In genomic region chrX:136708348-136708747, GRCh38 we compare ENCODE assay signal across 8 cellular contexts.
DNase-seq lines count a peak whose midpoint lies in the region; ATAC-seq and TF ChIP-seq lines count a peak whose summit lies in the region.

No MANE protein-coding gene starts in this region.

- H3F3A ChIP-seq in PC-9 (ENCODE audit: insufficient read depth, low read depth), result no peaks in the 10 kb centered on the region

- DNase-seq in CD4-positive, alpha-beta T cell, result no peak
- DNase-seq in PC-9 (peak in 1 of 2 experiments; percentile 38), kidney epithelial cell (ENCODE audit: low read depth) (no peak), NCI-H524 treated with DMSO at 0.1 percent for 48 hours (lab: John Stamatoyannopoulos, UW) (no peak), caudate nucleus (lab: John Stamatoyannopoulos, UW) (no peak)
- no peak for DNase-seq in activated CD4-positive, CD25-positive, alpha-beta regulatory T cell treated with anti-CD3 and anti-CD28 coated beads, Interleukin-2, amount 50 U/mL, for 72 hours
- no peak for DNase-seq in T-helper 2 cell treated with Interferon-gamma antibody and Interleukin-4, amounts not matched to agents 5 μg/mL and 100 μg/mL, for 36 hours (ENCODE audit: low spot score)

- POLR2A ChIA-PET in CD4-positive, alpha-beta T cell (lab: Charles Lee), result interaction anchor here (1.0 to 1.8 kb wide), 2 partner anchors 14 to 172 kb away, joined by 3 to 4 read pairs; partner anchors contain the start of gene RBMX
- POLR2A ChIA-PET in PC-9 (lab: Charles Lee; ENCODE audit: unreplicated experiment), result no interaction called here

- CTCF ChIA-PET in CD4-positive, alpha-beta T cell (lab: Charles Lee), result interaction anchor here (0.6 to 1.6 kb wide), 12 partner anchors 12 to 217 kb away, joined by 3 to 7 read pairs (median 4); partner anchors contain the start of gene RBMX
- CTCF ChIA-PET in PC-9 (lab: Charles Lee), result interaction anchor here (0.7 kb wide), 1 partner anchor 162 kb away, joined by 6 read pairs; no protein-coding TSS in a partner anchor

- TF ChIP-seq CTCF in CD4-positive, alpha-beta T cell (IDR thresholded peaks at IDR 0.05), result peak; percentile 41
- TF ChIP-seq CTCF in PC-9 (conservative IDR thresholded peaks at IDR 0.05) (peak; percentile 76), kidney epithelial cell (IDR thresholded peaks at IDR 0.05; ENCODE audit: insufficient read depth, low read length, poor library complexity, severe bottlenecking) (peak; percentile 44)

- no peaks in the 10 kb centered on the region for H3K36me3 ChIP-seq in PC-9 (ENCODE audit: low read depth)
- H3K36me3 ChIP-seq in kidney epithelial cell (ENCODE audit: control insufficient read depth, insufficient read depth, low read length), result no peaks in the 10 kb centered on the region

- BruUV-seq in PC-9 (replicated peaks; lab: Mats Ljungman, UMichigan), result no TSS peak

- H2AFZ ChIP-seq in PC-9, result no peak overlapping the region

- H3K9me3 Mint-ChIP-seq in CD4-positive, alpha-beta T cell, result no peaks in the 10 kb centered on the region
- no peaks in the 10 kb centered on the region for H3K9me3 Mint-ChIP-seq in T-helper 2 cell treated with Interferon-gamma antibody and Interleukin-4, amounts not matched to agents 5 μg/mL and 100 μg/mL, for 36 hours

- H3K27me3 ChIP-seq in CD4-positive, alpha-beta T cell (ENCODE audit: control insufficient read depth, insufficient read depth, low read length), result no peaks in the 10 kb centered on the region
- no peaks in the 10 kb centered on the region for H3K27me3 ChIP-seq in PC-9 (ENCODE audit: insufficient read depth, low read depth)
- H3K27me3 ChIP-seq in kidney epithelial cell (ENCODE audit: control insufficient read depth, insufficient read depth, low read length), result no peaks in the 10 kb centered on the region

- no peaks in the 10 kb centered on the region for H3K27me3 Mint-ChIP-seq in CD4-positive, alpha-beta T cell
- no peaks in the 10 kb centered on the region for H3K27me3 Mint-ChIP-seq in T-helper 2 cell treated with Interferon-gamma antibody and Interleukin-4, amounts not matched to agents 5 μg/mL and 100 μg/mL, for 36 hours (ENCODE audit: low read depth)

- H3K36me3 Mint-ChIP-seq in CD4-positive, alpha-beta T cell (ENCODE audit: low read depth), result peaks cover 68% of the 10 kb centered on the region
- H3K36me3 Mint-ChIP-seq in T-helper 2 cell treated with Interferon-gamma antibody and Interleukin-4, amounts not matched to agents 5 μg/mL and 100 μg/mL, for 36 hours (ENCODE audit: low read depth), result peaks cover 50% of the 10 kb centered on the region

- H3K4me3 ChIP-seq in PC-9 (no peak overlapping the region), kidney epithelial cell (ENCODE audit: low read depth, low read length) (no peak overlapping the region)

- peaks cover 25% of the 10 kb centered on the region for H3K4me1 Mint-ChIP-seq in CD4-positive, alpha-beta T cell (ENCODE audit: low read depth)
- H3K4me1 Mint-ChIP-seq in T-helper 2 cell treated with Interferon-gamma antibody and Interleukin-4, amounts not matched to agents 5 μg/mL and 100 μg/mL, for 36 hours (ENCODE audit: low read depth), result peaks cover 20% of the 10 kb centered on the region

- H3K4me2 ChIP-seq in PC-9, result no peak overlapping the region

- H3K9me3 ChIP-seq in CD4-positive, alpha-beta T cell (ENCODE audit: control insufficient read depth, low read length), result no peaks in the 10 kb centered on the region
- no peaks in the 10 kb centered on the region for H3K9me3 ChIP-seq in PC-9 (ENCODE audit: insufficient read depth, low read depth)

- ATAC-seq in CD4-positive, alpha-beta T cell (ENCODE audit: poor library complexity), result peak; percentile 75
- peak; percentile 44 for ATAC-seq in GM18870 (IDR thresholded peaks at IDR 0.05; ENCODE audit: unreplicated experiment)

- H3K4me3 Mint-ChIP-seq in CD4-positive, alpha-beta T cell, result no peak overlapping the region
- H3K4me3 Mint-ChIP-seq in T-helper 2 cell treated with Interferon-gamma antibody and Interleukin-4, amounts not matched to agents 5 μg/mL and 100 μg/mL, for 36 hours, result no peak overlapping the region

- H3K27ac ChIP-seq in CD4-positive, alpha-beta T cell (ENCODE audit: low read depth, low read length), result no peak overlapping the region
- H3K27ac ChIP-seq in PC-9 (no peak overlapping the region), caudate nucleus (ENCODE audit: low read depth, low read length) (no peak overlapping the region)

- H3K4me1 ChIP-seq in PC-9 (replicated peaks; ENCODE audit: insufficient read depth), result no peaks in the 10 kb centered on the region

- H3K9me2 ChIP-seq in PC-9 (ENCODE audit: insufficient read depth), result no peaks in the 10 kb centered on the region

- no peaks in the 10 kb centered on the region for H3K79me2 ChIP-seq in PC-9 (ENCODE audit: low read depth)

- H4K20me1 ChIP-seq in PC-9 (ENCODE audit: insufficient read depth), result no peaks in the 10 kb centered on the region

- intact Hi-C loops in CD4-positive, alpha-beta T cell (cut with DNase I, micrococcal nuclease), result loop anchor here (1.0 to 10.0 kb wide), 2 partner anchors 100 to 194 kb away; no protein-coding TSS in a partner anchor
- intact Hi-C loops in PC-9 (cut with micrococcal nuclease; ENCODE audit: unreplicated experiment), result no loop called here

- peak overlapping the region; percentile 83 for H3K27ac Mint-ChIP-seq in CD4-positive, alpha-beta T cell
- H3K27ac Mint-ChIP-seq in T-helper 2 cell treated with Interferon-gamma antibody and Interleukin-4, amounts not matched to agents 5 μg/mL and 100 μg/mL, for 36 hours, result no peak overlapping the region
